Comparison of ENCODE assay signal across 23 cellular contexts in genomic region chr13:63551731-63552130, GRCh38.
"Had no signal": no experiment of that assay in that cellular context is flagged by ENCODE, and none has a peak within 500 bp of the region (broad histone marks: within the 10 kb centered on the region; RNA-seq: fewer than 3 reads in every experiment).

No MANE protein-coding gene starts in this region.

- H3K9me3 ChIP-seq: colonic mucosa, esophagus muscularis mucosa, lower lobe of right lung, neutrophil, right atrium auricular region, testis, tibial artery, upper lobe of right lung, uterus had no signal

- ATAC-seq: heart right ventricle; left ventricle myocardium superior; lower lobe of right lung; natural killer cell; sciatic nerve; stimulated activated effector memory CD8-positive, alpha-beta T cell treated with anti-CD3 and anti-CD28 coated beads, Interleukin-12 subunit alpha, Interleukin-12 subunit beta, amount 100 ng/mL, for 72 hours; stimulated activated naive CD8-positive, alpha-beta T cell treated with anti-CD3 and anti-CD28 coated beads, Interleukin-15, Interleukin-2, amounts not matched to agents 100 U/mL and 50 U/mL, for 24 hours; upper lobe of right lung had no signal

- H3K9ac ChIP-seq: parathyroid adenoma had no signal

- H3K27ac ChIP-seq: colonic mucosa, esophagus muscularis mucosa, heart right ventricle, lower lobe of right lung, neutrophil, parathyroid adenoma, right atrium auricular region, testis, tibial artery, upper lobe of right lung, uterus had no signal

- H3K27me3 ChIP-seq: colonic mucosa, esophagus muscularis mucosa, heart right ventricle, neutrophil, right atrium auricular region, testis, tibial artery, upper lobe of right lung, uterus had no signal

- H3K79me2 ChIP-seq: parathyroid adenoma had no signal

- DNase-seq: colonic mucosa; effector CD8-positive, alpha-beta T cell; endodermal cell; foreskin melanocyte; glutamatergic neuron; heart right ventricle; left ventricle myocardium superior; lower lobe of right lung; natural killer cell; stimulated activated CD4-positive, alpha-beta T cell treated with anti-CD3 and anti-CD28 coated beads, Interleukin-2, amount 100 ng/mL, for 24 hours; stimulated activated CD4-positive, alpha-beta T cell treated with anti-CD3 and anti-CD28 coated beads, Interleukin-4, amount 100 ng/mL, for 24 hours; stimulated activated naive CD8-positive, alpha-beta T cell treated with anti-CD3 and anti-CD28 coated beads, Interleukin-15, Interleukin-2, amounts not matched to agents 100 U/mL and 50 U/mL, for 24 hours; substantia nigra; testis; tibial artery; upper lobe of right lung; uterus had no signal

- H2AFZ ChIP-seq: parathyroid adenoma had no signal

- H3K4me3 ChIP-seq: colonic mucosa, esophagus muscularis mucosa, heart right ventricle, lower lobe of right lung, right atrium auricular region, testis, tibial artery, upper lobe of right lung, uterus had no signal

- H3K36me3 ChIP-seq: colonic mucosa, esophagus muscularis mucosa, heart right ventricle, lower lobe of right lung, neutrophil, right atrium auricular region, tibial artery, upper lobe of right lung, uterus had no signal

- H3K4me1 ChIP-seq: colonic mucosa, esophagus muscularis mucosa, heart right ventricle, lower lobe of right lung, parathyroid adenoma, right atrium auricular region, testis, tibial artery, upper lobe of right lung, uterus had no signal
